In the genomic region with DNA sequence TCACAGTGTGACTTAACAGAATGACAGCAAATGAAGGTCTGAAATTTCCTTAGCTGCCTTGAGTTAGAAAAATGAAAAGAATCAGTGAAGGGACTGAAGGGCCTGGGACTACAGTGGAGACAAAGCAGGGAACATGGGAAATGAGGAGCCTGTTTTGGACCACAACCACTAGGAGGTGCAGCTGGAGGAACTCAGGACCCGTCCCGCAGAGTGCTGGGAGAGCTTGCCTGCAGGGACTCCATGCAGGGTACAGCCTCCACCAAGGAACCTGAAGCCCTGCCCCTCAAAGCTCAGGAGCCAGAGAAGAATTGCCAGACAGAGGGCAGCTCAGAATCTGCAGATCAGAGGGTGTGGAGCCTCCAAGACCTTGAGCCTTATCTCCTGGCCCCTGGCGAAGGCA, we compare ENCODE assay signal across 13 cellular contexts. TPM values are rescaled to one million over a fixed set of nuclear protein-coding genes. Genes with fewer than 3 reads are reported as not detected.
DNase-seq lines count a peak whose midpoint lies in the region; ATAC-seq and TF ChIP-seq lines count a peak whose summit lies in the region.
"Had no signal": no experiment of that assay in that cellular context is flagged by ENCODE, and none has a peak within 500 bp of the region (broad histone marks: within the 10 kb centered on the region; RNA-seq: fewer than 3 reads in every experiment).

No MANE protein-coding gene starts in this region.

- no peak for TF ChIP-seq POLR2A in NB4 (IDR thresholded peaks at IDR 0.05; ENCODE audit: extremely low read depth, insufficient read length)

- no peaks in the 10 kb centered on the region for H3K4me1 Mint-ChIP-seq in endothelial cell (ENCODE audit: unreplicated experiment)

- H3K9me3 Mint-ChIP-seq in endothelial cell (ENCODE audit: unreplicated experiment): no peaks in the 10 kb centered on the region

- ATAC-seq in HG02798 (IDR thresholded peaks at IDR 0.05; ENCODE audit: poor library complexity, unreplicated experiment): no peak
- ATAC-seq in GM18511 (IDR thresholded peaks at IDR 0.05; ENCODE audit: unreplicated experiment): no peak

- TF ChIP-seq CTCF in NB4 (IDR thresholded peaks at IDR 0.05; ENCODE audit: low read depth, low read length): peak; percentile 8
- peak; percentile 38 for TF ChIP-seq CTCF in endothelial cell (IDR thresholded peaks at IDR 0.05; ENCODE audit: unreplicated experiment)

- H3K27me3 Mint-ChIP-seq in endothelial cell (ENCODE audit: unreplicated experiment): peaks cover 3% of the 10 kb centered on the region

- no peak overlapping the region for H3K4me3 Mint-ChIP-seq in endothelial cell (ENCODE audit: unreplicated experiment)

- no peak overlapping the region for H3K27ac Mint-ChIP-seq in endothelial cell (ENCODE audit: unreplicated experiment)

- intact Hi-C loops in posterior vena cava (cut with DNase I): no loop called here

- H3K4me3 ChIP-seq in NB4 (ENCODE audit: low read depth, low read length): no peak overlapping the region
- H3K4me3 ChIP-seq: SJSA1 had no signal

- H3K36me3 Mint-ChIP-seq in endothelial cell (ENCODE audit: low read depth, unreplicated experiment): no peaks in the 10 kb centered on the region

- DNase-seq in DMS 273 (lab: John Stamatoyannopoulos, UW; ENCODE audit: unreplicated experiment) (peak; percentile 43), DMS 273 treated with DMSO at 0.1 percent for 48 hours (lab: John Stamatoyannopoulos, UW) (no peak), NB4 (ENCODE audit: low read depth) (peak; percentile 11), endothelial cell (ENCODE audit: low spot score) (peak; percentile 49), posterior vena cava (ENCODE audit: low spot score) (peak; percentile 73), NCI-H524 treated with DMSO at 0.1 percent for 48 hours (lab: John Stamatoyannopoulos, UW) (no peak)
- DNase-seq: 8988T; activated T-cell treated with anti-CD3 and anti-CD28 coated beads, Interleukin-2, amount 50 U/mL, for 48 hours; NCI-H510A had no signal

RNA-seq across cellular contexts. Expression of a gene that starts 50.7 kb away (rescaled TPM):
- total RNA-seq in endothelial cell (ENCODE audit: unreplicated experiment) (0.59 TPM), posterior vena cava (not detected)
- total RNA-seq: G401, SJSA1 had no signal

Comparison
In these comparisons a context has a peak if more than half of its experiments do, and no peak if none do; other contexts are left out.
1. DNase-seq: peak in DMS 273 (single experiment), NB4 (single experiment), endothelial cell (single experiment) and posterior vena cava (single experiment); none in DMS 273 treated with DMSO at 0.1 percent for 48 hours (single experiment) and NCI-H524 treated with DMSO at 0.1 percent for 48 hours (single experiment).